Comparison of ENCODE assay signal across 8 cellular contexts in genomic region chr5:123037104-123037418, GRCh38. TPM values are rescaled to one million over a fixed set of nuclear protein-coding genes. Genes with fewer than 3 reads are reported as not detected.
DNase-seq lines count a peak whose midpoint lies in the region; ATAC-seq and TF ChIP-seq lines count a peak whose summit lies in the region.

No MANE protein-coding gene starts in this region.

- no peaks in the 10 kb centered on the region for H3K36me3 ChIP-seq in fibroblast of lung (ENCODE audit: control insufficient read depth, insufficient read depth, low read length)
- H3K36me3 ChIP-seq in ovary: no peaks in the 10 kb centered on the region

- H3K27ac ChIP-seq in fibroblast of lung (ENCODE audit: insufficient read depth, low read length) (peak overlapping the region; percentile 65), ovary (peak overlapping the region; percentile 60 to 89)

- H3K4me1 Mint-ChIP-seq in Calu3 (ENCODE audit: low read depth, unreplicated experiment): peaks cover 23% of the 10 kb centered on the region

- no peak for TF ChIP-seq CTCF in Calu3 (IDR thresholded peaks at IDR 0.05; ENCODE audit: unreplicated experiment)
- TF ChIP-seq CTCF in fibroblast of lung (conservative IDR thresholded peaks at IDR 0.05 in 1 of 2, IDR thresholded peaks at IDR 0.05 in 1 of 2; ENCODE audit: low read depth in 1 of 2, low read length in 2 of 2): no peak
- TF ChIP-seq CTCF in ovary (IDR thresholded peaks at IDR 0.05): no peak
- TF ChIP-seq CTCF in GM20000 (IDR thresholded peaks at IDR 0.05; ENCODE audit: extremely low read depth, missing control alignments): no peak
- TF ChIP-seq CTCF in GM10266 (IDR thresholded peaks at IDR 0.05; ENCODE audit: control insufficient read depth, insufficient read depth, low read depth, missing control alignments): no peak

- no peak for DNase-seq in Calu3
- peak; percentile 66 for DNase-seq in RKO (ENCODE audit: low spot score)
- DNase-seq in fibroblast of lung (ENCODE audit: low read depth in 2 of 2): no peak
- DNase-seq in ovary: no peak
- no peak for DNase-seq in GM20000 (ENCODE audit: low spot score)
- no peak for DNase-seq in GM10266 (ENCODE audit: extremely low spot score)
- DNase-seq in NCI-H1930 (lab: John Stamatoyannopoulos, UW): no peak

- ATAC-seq in HG03135 (IDR thresholded peaks at IDR 0.05; ENCODE audit: unreplicated experiment): no peak

- no peaks in the 10 kb centered on the region for H3K27me3 Mint-ChIP-seq in Calu3 (ENCODE audit: unreplicated experiment)

- no peaks in the 10 kb centered on the region for H3K4me1 ChIP-seq in fibroblast of lung (ENCODE audit: control insufficient read depth, extremely low read depth, insufficient read depth, low read length)
- no peaks in the 10 kb centered on the region for H3K4me1 ChIP-seq in ovary (ENCODE audit: insufficient read depth)

- BruUV-seq in Calu3 (replicated peaks; lab: Mats Ljungman, UMichigan): no TSS peak

- peak overlapping the region; percentile 55 for H3K4me2 ChIP-seq in fibroblast of lung (ENCODE audit: extremely low read depth, insufficient read depth, low read length)

- no peaks in the 10 kb centered on the region for H3K9me3 Mint-ChIP-seq in Calu3 (ENCODE audit: low read depth, unreplicated experiment)

- intact Hi-C loops in Calu3 (cut with micrococcal nuclease; ENCODE audit: unreplicated experiment) (loop anchor here (5.0 to 10.0 kb wide), 2 partner anchors 178 to 190 kb away; partner anchors contain the start of gene SNX24), ovary (cut with DNase I) (loop anchor here in 2 of 4 donors (5.0 to 10.0 kb wide), 3 partner anchors 50 to 308 kb away; partner anchors contain the start of gene PRDM6 (in 1 of the 2))

- H3K9ac ChIP-seq in fibroblast of lung (ENCODE audit: insufficient read depth, low read length): peak overlapping the region; percentile 51

- H3K27me3 ChIP-seq in fibroblast of lung (ENCODE audit: control insufficient read depth, insufficient read depth, low read length): no peaks in the 10 kb centered on the region
- no peaks in the 10 kb centered on the region for H3K27me3 ChIP-seq in ovary

- peaks cover 27% of the 10 kb centered on the region for H3K36me3 Mint-ChIP-seq in Calu3 (ENCODE audit: insufficient read depth, unreplicated experiment)

- no peaks in the 10 kb centered on the region for H3K79me2 ChIP-seq in fibroblast of lung (ENCODE audit: control insufficient read depth, insufficient read depth, low read length)

- H3K4me3 ChIP-seq in fibroblast of lung (replicated peaks in 1 of 4; ENCODE audit: control extremely low read depth in 1 of 4, insufficient read depth in 1 of 4, low read depth in 3 of 4, low read length in 4 of 4) (peak overlapping the region; percentile 71 to 85 (median 78)), ovary (peak overlapping the region; percentile 93)

- H3K27ac Mint-ChIP-seq in Calu3 (ENCODE audit: unreplicated experiment): peak overlapping the region; percentile 76

- H3K4me3 Mint-ChIP-seq in Calu3 (ENCODE audit: low read depth, unreplicated experiment): peak overlapping the region; percentile 89

- peak overlapping the region; percentile 59 for H2AFZ ChIP-seq in fibroblast of lung (ENCODE audit: low read length)

- CTCF ChIA-PET in Calu3 (lab: Charles Lee): no interaction called here

- H4K20me1 ChIP-seq in fibroblast of lung (ENCODE audit: control insufficient read depth, extremely low read depth, insufficient read depth, low read length): no peaks in the 10 kb centered on the region

- TF ChIP-seq EP300 in ovary (IDR thresholded peaks at IDR 0.05): no peak

- TF ChIP-seq POLR2A in ovary (IDR thresholded peaks at IDR 0.05): no peak

- H3K9me3 ChIP-seq in fibroblast of lung (ENCODE audit: control insufficient read depth, insufficient read depth, low read depth, low read length): no peaks in the 10 kb centered on the region
- H3K9me3 ChIP-seq in ovary: no peaks in the 10 kb centered on the region

- 0 to 3% (median 0%) methylated on average over 6 to 11 of the region's 11 CpGs for WGBS in ovary, 3 donors

RNA-seq across cellular contexts. Expression of gene PPIC, which starts 0.5 kb away (rescaled TPM):
- total RNA-seq in Calu3 (2022) (43.5 and 43.9 TPM in 2 replicates), fibroblast of lung (65.7 and 70.1 TPM in 2 replicates), ovary (10 to 100 TPM in 6 of 7 donors, 1 to 10 TPM in 1; 9.3 to 22.9 (median 20.2) TPM)
- polyA plus RNA-seq in fibroblast of lung (74.1 and 105 TPM in 2 replicates), ovary (10 to 100 TPM; 21.3 to 35.9 TPM)
- polyA plus RNA-seq in fibroblast of lung (2012): 61.8 and 83.3 TPM in 2 replicates
- 76.7 and 87.6 TPM in 2 replicates for polyA minus RNA-seq in fibroblast of lung (ENCODE audit: low replicate concordance)

RNA-seq across cellular contexts. Expression of gene PRDM6, which starts 52.0 kb away (rescaled TPM):
- 0.17 and 1.6 TPM in 2 replicates for total RNA-seq in Calu3 (2022)
- total RNA-seq in fibroblast of lung: 13.1 and 21.6 TPM in 2 replicates
- polyA plus RNA-seq in fibroblast of lung: 6.3 and 16.3 TPM in 2 replicates
- 5.0 and 10.1 TPM in 2 replicates for polyA plus RNA-seq in fibroblast of lung (2012)
- polyA minus RNA-seq in fibroblast of lung (ENCODE audit: low replicate concordance): 6.0 and 30.7 TPM in 2 replicates
- total RNA-seq in ovary: 10 to 100 TPM in 2 of 7 donors, 1 to 10 TPM in 5; 1.1 to 15.9 (median 4.2) TPM
- polyA plus RNA-seq in ovary: 1 to 10 TPM; 4.1 to 6.7 TPM
